Comparison of ENCODE assay signal across 23 cellular contexts in the genomic region with DNA sequence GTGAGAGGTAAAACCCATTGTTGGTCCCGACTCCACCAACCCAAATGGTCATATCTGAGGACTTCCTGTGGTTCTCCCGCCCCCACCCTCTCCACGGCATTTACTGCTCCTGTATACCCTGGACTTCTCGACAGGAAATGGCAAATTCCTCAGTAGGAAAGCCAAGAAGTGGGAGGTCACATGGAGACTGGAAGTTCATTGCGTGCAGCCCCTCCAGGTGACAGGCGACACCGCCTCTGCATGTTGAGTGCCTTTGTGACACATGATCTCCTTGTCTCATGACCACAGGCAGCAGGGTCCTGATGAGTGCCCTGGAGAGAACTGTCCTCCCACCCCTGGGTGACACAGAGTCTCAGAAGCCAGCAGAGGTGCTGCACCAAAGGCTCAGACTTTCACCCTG. TPM values are rescaled to one million over a fixed set of nuclear protein-coding genes. Genes with fewer than 3 reads are reported as not detected.
DNase-seq lines count a peak whose midpoint lies in the region; ATAC-seq, FAIRE-seq and TF ChIP-seq lines count a peak whose summit lies in the region.
"Had no signal": no experiment of that assay in that cellular context is flagged by ENCODE, and none has a peak within 500 bp of the region (broad histone marks: within the 10 kb centered on the region; RNA-seq: fewer than 3 reads in every experiment).

No MANE protein-coding gene starts in this region.

- H3K27ac ChIP-seq in mammary epithelial cell (ENCODE audit: insufficient read depth, low read depth, low read length) (no peak overlapping the region), breast epithelium (peak overlapping the region in 1 of 2 donors; percentile 68), VCaP (peak overlapping the region; percentile 56; the same call in 1 of the 2 replicates), keratinocyte (ENCODE audit: control insufficient read depth, insufficient read depth, low read length) (no peak overlapping the region), upper lobe of right lung (peak overlapping the region; percentile 1), SJCRH30 (no peak overlapping the region)
- H3K27ac ChIP-seq: prostate gland, thyroid gland had no signal

- TF ChIP-seq POLR2A in breast epithelium (IDR thresholded peaks at IDR 0.05), result no peak

- H3K27me3 ChIP-seq in mammary epithelial cell (ENCODE audit: insufficient read depth, low read length), result no peaks in the 10 kb centered on the region
- H3K27me3 ChIP-seq in breast epithelium, result peaks cover 0 to 8% of the 10 kb centered on the region in 2 donors
- H3K27me3 ChIP-seq in keratinocyte (ENCODE audit: control insufficient read depth, extremely low read depth, insufficient read depth, low read length), result no peaks in the 10 kb centered on the region
- peaks cover 5% of the 10 kb centered on the region for H3K27me3 ChIP-seq in upper lobe of right lung
- H3K27me3 ChIP-seq in SJCRH30, result no peaks in the 10 kb centered on the region
- H3K27me3 ChIP-seq: Peyer's patch, thyroid gland had no signal

- H3K9me1 ChIP-seq in keratinocyte (ENCODE audit: control insufficient read depth, extremely low read depth, insufficient read depth, low read length), result no peaks in the 10 kb centered on the region

- WGBS in mammary epithelial cell (ENCODE audit: low coverage, missing lambda C conversion rate), result 58% methylated on average over 6 of the region's 7 CpGs

- in situ Hi-C loops in mammary epithelial cell (cut with MboI; ENCODE audit: low sequenced_read_pairs in 2 of 2), result no loop called here

- DNase-seq in mammary epithelial cell, result no peak
- no peak for DNase-seq in breast epithelium (ENCODE audit: low spot score in 2 of 2)
- DNase-seq in keratinocyte (ENCODE audit: low read depth, low spot score), result no peak
- no peak for DNase-seq in upper lobe of right lung
- DNase-seq in SJCRH30, result no peak
- DNase-seq in sciatic nerve (ENCODE audit: low spot score), result no peak
- DNase-seq: activated CD4-positive, alpha-beta T cell treated with anti-CD3 and anti-CD28 coated beads, Interleukin-2, amount 50 U/mL, for 1 hour; COR-L47; DND-41; effector memory CD4-positive, alpha-beta T cell; NCI-H2107; NCI-H526; Peyer's patch; small intestine; stimulated activated CD4-positive, alpha-beta T cell treated with anti-CD3 and anti-CD28 coated beads, Interleukin-2, amount 100 ng/mL, for 24 hours; T-helper 2 cell; thyroid gland had no signal

- peak overlapping the region; percentile 66 for H2AFZ ChIP-seq in mammary epithelial cell (ENCODE audit: low read depth, low read length)
- peak overlapping the region; percentile 17 for H2AFZ ChIP-seq in keratinocyte (ENCODE audit: control insufficient read depth, low read length)

- H3K79me2 ChIP-seq in mammary epithelial cell (ENCODE audit: insufficient read depth, low read length) (no peaks in the 10 kb centered on the region), keratinocyte (ENCODE audit: control insufficient read depth, insufficient read depth, low read length) (no peaks in the 10 kb centered on the region)

- no peak for TF ChIP-seq CTCF in mammary epithelial cell (conservative IDR thresholded peaks at IDR 0.05 in 1 of 2, IDR thresholded peaks at IDR 0.05 in 1 of 2; ENCODE audit: extremely low read depth in 1 of 2, insufficient read depth in 1 of 2, low read depth in 1 of 2, low read length in 2 of 2)
- no peak for TF ChIP-seq CTCF in breast epithelium (IDR thresholded peaks at IDR 0.05)
- no peak for TF ChIP-seq CTCF in VCaP (conservative IDR thresholded peaks at IDR 0.05)
- TF ChIP-seq CTCF in keratinocyte (optimal IDR thresholded peaks at IDR 0.05 in 1 of 3, IDR thresholded peaks at IDR 0.05 in 1 of 3, conservative IDR thresholded peaks at IDR 0.05 in 1 of 3; ENCODE audit: extremely low read depth in 1 of 3, insufficient read depth in 2 of 3, low read length in 3 of 3), result no peak
- TF ChIP-seq CTCF in upper lobe of right lung (IDR thresholded peaks at IDR 0.05), result no peak

- no peaks in the 10 kb centered on the region for H3K9me3 ChIP-seq in mammary epithelial cell (replicated peaks; ENCODE audit: insufficient read depth, low read length)
- no peaks in the 10 kb centered on the region for H3K9me3 ChIP-seq in breast epithelium
- H3K9me3 ChIP-seq in keratinocyte (ENCODE audit: control insufficient read depth, low read depth, low read length), result no peaks in the 10 kb centered on the region
- no peaks in the 10 kb centered on the region for H3K9me3 ChIP-seq in upper lobe of right lung
- H3K9me3 ChIP-seq in SJCRH30 (replicated peaks), result no peaks in the 10 kb centered on the region
- H3K9me3 ChIP-seq: Peyer's patch, prostate gland, thyroid gland had no signal

- no peaks in the 10 kb centered on the region for H4K20me1 ChIP-seq in mammary epithelial cell (ENCODE audit: insufficient read depth, low read length)
- no peaks in the 10 kb centered on the region for H4K20me1 ChIP-seq in keratinocyte (ENCODE audit: control insufficient read depth, extremely low read depth, insufficient read depth, low read length)

- no peak overlapping the region for H3K4me3 ChIP-seq in mammary epithelial cell (replicated peaks in 1 of 3; ENCODE audit: insufficient read depth in 1 of 3, low read depth in 2 of 3, low read length in 3 of 3)
- no peak overlapping the region for H3K4me3 ChIP-seq in breast epithelium
- H3K4me3 ChIP-seq in keratinocyte (ENCODE audit: control insufficient read depth in 2 of 3, extremely low read depth in 1 of 3, insufficient read depth in 2 of 3, low read depth in 1 of 3, low read length in 3 of 3), result no peak overlapping the region
- H3K4me3 ChIP-seq in upper lobe of right lung, result no peak overlapping the region
- no peak overlapping the region for H3K4me3 ChIP-seq in SJCRH30
- H3K4me3 ChIP-seq: Peyer's patch, prostate gland, thyroid gland had no signal

- ATAC-seq in upper lobe of right lung (no peak), sciatic nerve (no peak), GM21423 (IDR thresholded peaks at IDR 0.05; ENCODE audit: unreplicated experiment) (no peak)
- ATAC-seq: stimulated activated memory B cell treated with anti-CD40 and anti-IgM and Interleukin-4, amounts not matched to agents 10 μg/mL and 1 μg/mL and 100 μg/mL, for 72 hours had no signal

- H3K9ac ChIP-seq in mammary epithelial cell (ENCODE audit: insufficient read depth, low read length) (no peak overlapping the region), keratinocyte (ENCODE audit: control insufficient read depth, extremely low read depth, insufficient read depth, low read length) (no peak overlapping the region)

- BruUV-seq in mammary epithelial cell (replicated peaks; lab: Mats Ljungman, UMichigan), result no TSS peak

- H3K4me1 ChIP-seq in mammary epithelial cell (ENCODE audit: insufficient read depth, low read length) (peaks cover 44% of the 10 kb centered on the region), breast epithelium (no peaks in the 10 kb centered on the region), keratinocyte (ENCODE audit: control insufficient read depth, extremely low read depth, insufficient read depth, low read length) (peaks cover 36% of the 10 kb centered on the region), upper lobe of right lung (peaks cover 4% of the 10 kb centered on the region), SJCRH30 (no peaks in the 10 kb centered on the region)
- H3K4me1 ChIP-seq: Peyer's patch, prostate gland, thyroid gland had no signal

- CTCF ChIA-PET in mammary epithelial cell (lab: Charles Lee; ENCODE audit: low non-redundant PET), result no interaction called here

- H3K4me2 ChIP-seq in mammary epithelial cell (ENCODE audit: insufficient read depth, low read depth, low read length), result no peak overlapping the region
- H3K4me2 ChIP-seq in keratinocyte (ENCODE audit: control insufficient read depth, extremely low read depth, insufficient read depth, low read depth, low read length), result no peak overlapping the region

- dilution Hi-C loops in mammary epithelial cell (cut with HindIII; ENCODE audit: low sequenced_read_pairs), result no loop called here
- dilution Hi-C loops in keratinocyte (cut with MboI; ENCODE audit: extremely low pct_ligation_motif_present, low sequenced_read_pairs), result no loop called here

- intact Hi-C loops in mammary epithelial cell (cut with micrococcal nuclease) (no loop called here), breast epithelium (cut with DNase I; ENCODE audit: low total_unique reads) (no loop called here), upper lobe of right lung (cut with DNase I) (no loop called here), sciatic nerve (cut with DNase I) (no loop called here)

- H3K36me3 ChIP-seq in mammary epithelial cell (ENCODE audit: insufficient read depth, low read length) (no peaks in the 10 kb centered on the region), breast epithelium (no peaks in the 10 kb centered on the region), keratinocyte (ENCODE audit: control insufficient read depth in 2 of 2, extremely low read depth in 1 of 2, insufficient read depth in 2 of 2, low read length in 2 of 2) (no peaks in the 10 kb centered on the region), upper lobe of right lung (no peaks in the 10 kb centered on the region), SJCRH30 (no peaks in the 10 kb centered on the region)
- H3K36me3 ChIP-seq: Peyer's patch, prostate gland, thyroid gland had no signal

- FAIRE-seq in keratinocyte (lab: Jason Lieb, UNC), result no peak
- FAIRE-seq: A204.1, small intestine had no signal

RNA-seq across cellular contexts. Expression of gene ERG, which starts 24.2 kb away (rescaled TPM):
- total RNA-seq in mammary epithelial cell, result under 1 TPM; 0.12 to 0.83 TPM
- polyA plus RNA-seq in mammary epithelial cell, result 0.26 TPM
- not detected for polyA minus RNA-seq in mammary epithelial cell
- 10 to 100 TPM; 12.2 to 21.0 (median 14.0) TPM for total RNA-seq in breast epithelium
- polyA plus RNA-seq in keratinocyte, result 0.08 to 0.19 TPM (median 0.09 TPM) in 3 replicates
- 1.1 TPM for polyA plus RNA-seq in keratinocyte (2011; ENCODE audit: low read depth)
- 0.06 and 0.12 TPM in 2 replicates for polyA plus RNA-seq in keratinocyte (2011; cell fraction: cytosol; rRNA removed)
- 0.23 and 0.35 TPM in 2 replicates for polyA plus RNA-seq in keratinocyte (2011; cell fraction: nucleus; rRNA removed)
- polyA plus RNA-seq in keratinocyte (2012; ENCODE audit: low replicate concordance), result 0.07 TPM in 1 of 2 replicates, not detected in the other
- polyA minus RNA-seq in keratinocyte, result 0.61 to 0.89 TPM in 2 of 3 replicates, not detected in the other
- polyA minus RNA-seq in keratinocyte (2011; cell fraction: cytosol; rRNA and poly(A)+ RNA removed), result not detected
- 0.42 and 1.0 TPM in 2 replicates for polyA minus RNA-seq in keratinocyte (2011; cell fraction: nucleus; rRNA and poly(A)+ RNA removed)
- 36.7 TPM for total RNA-seq in upper lobe of right lung
- not detected in 2 replicates for total RNA-seq in SJCRH30 (2014; rRNA removed; shearing (Covaris generic))
- 41.6 TPM for total RNA-seq in sciatic nerve
- polyA plus RNA-seq: fibroblast of lung had no signal

Comparison
In these comparisons a context has a peak if more than half of its experiments do, and no peak if none do; other contexts are left out.
1. RNA of gene ERG, which starts 24.2 kb away (total RNA-seq): 41.6 TPM in sciatic nerve (single experiment), 36.7 TPM in upper lobe of right lung (single experiment) and 12.2 to 21.0 TPM in breast epithelium; 0.12 to 0.83 TPM in mammary epithelial cell and not detected in SJCRH30; every median in the first group is over 4 times any median in the second.
2. H3K27ac ChIP-seq: peak in VCaP (single experiment) and upper lobe of right lung (single experiment); none in mammary epithelial cell (single experiment), keratinocyte (single experiment) and SJCRH30 (single experiment).